ENCODE assay signal across 25 cellular contexts in the genomic region with DNA sequence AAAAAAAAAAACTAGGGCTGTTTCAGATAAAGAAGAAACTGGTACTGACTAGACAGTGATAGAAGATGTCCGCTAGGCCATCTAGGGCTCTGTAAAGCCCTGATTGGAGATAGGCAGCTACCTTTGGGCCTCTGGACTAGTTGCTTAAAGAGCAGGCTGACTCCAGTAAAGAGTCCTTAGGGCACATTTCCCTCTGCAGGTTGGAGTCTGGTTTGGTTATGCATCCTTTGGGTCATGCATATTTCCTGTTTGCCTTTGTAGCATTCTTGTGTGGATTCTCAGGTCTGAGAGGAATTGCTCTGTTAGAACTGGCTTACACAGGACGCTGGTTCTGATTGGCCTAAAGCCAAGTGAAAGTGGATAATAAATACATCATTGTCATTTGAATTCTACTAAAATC.
DNase-seq lines count a peak whose midpoint lies in the region; FAIRE-seq and TF ChIP-seq lines count a peak whose summit lies in the region.
"Had no signal": no experiment of that assay in that cellular context is flagged by ENCODE, and none has a peak within 500 bp of the region (broad histone marks: within the 10 kb centered on the region; RNA-seq: fewer than 3 reads in every experiment).

No MANE protein-coding gene starts in this region.

- H3K27me3 ChIP-seq in bronchial epithelial cell (ENCODE audit: control insufficient read depth, insufficient read depth, low read length) (no peaks in the 10 kb centered on the region), keratinocyte (ENCODE audit: control insufficient read depth, extremely low read depth, insufficient read depth, low read length) (no peaks in the 10 kb centered on the region)
- H3K27me3 ChIP-seq: BLaER1 had no signal

- DNase-seq in T47D (ENCODE audit: low read depth in 1 of 2, low spot score in 1 of 2) (peak; percentile 15 to 63), MCF 10A (ENCODE audit: unreplicated experiment) (no peak), bronchial epithelial cell (ENCODE audit: low read depth) (peak; percentile 12), keratinocyte (ENCODE audit: low read depth, low spot score) (no peak), renal cortical epithelial cell (ENCODE audit: low read depth) (peak; percentile 21), foreskin melanocyte (no peak), OCI-M2 (lab: John Stamatoyannopoulos, UW; ENCODE audit: unreplicated experiment) (no peak)
- no peak for DNase-seq in stimulated activated CD4-positive, alpha-beta T cell treated with anti-CD3 and anti-CD28 coated beads, Interleukin-2, amount 100 ng/mL, for 48 hours
- DNase-seq: CD4-positive, alpha-beta T cell; CD8-positive, alpha-beta memory T cell; DMS 273 treated with DMSO at 0.1 percent for 48 hours; DMS79; EL; GF-D8; GOT3; H7; HCEC 1CT had no signal

- POLR2A ChIA-PET in MCF 10A (lab: Yijun Ruan, JAX): no interaction called here

- H2AFZ ChIP-seq in keratinocyte (ENCODE audit: control insufficient read depth, low read length): no peak overlapping the region

- no peaks in the 10 kb centered on the region for H3K36me3 ChIP-seq in bronchial epithelial cell (ENCODE audit: control insufficient read depth, insufficient read depth, low read length)
- H3K36me3 ChIP-seq in keratinocyte (ENCODE audit: control insufficient read depth in 2 of 2, extremely low read depth in 1 of 2, insufficient read depth in 2 of 2, low read length in 2 of 2): no peaks in the 10 kb centered on the region
- H3K36me3 ChIP-seq: BLaER1 had no signal

- in situ Hi-C loops in T47D (cut with HindIII; ENCODE audit: low pct_unique_long_range_greater_than_20kb, low sequenced_read_pairs): no loop called here

- H3K4me3 Mint-ChIP-seq in MCF 10A (ENCODE audit: unreplicated experiment): no peak overlapping the region
- H3K4me3 Mint-ChIP-seq: B cell; CD14-positive monocyte; CD4-positive, alpha-beta T cell; CD8-positive, alpha-beta memory T cell had no signal

- no peak overlapping the region for H3K27ac Mint-ChIP-seq in MCF 10A (ENCODE audit: low read depth, unreplicated experiment)
- H3K27ac Mint-ChIP-seq: B cell; CD4-positive, alpha-beta T cell; CD8-positive, alpha-beta memory T cell had no signal

- CTCF ChIA-PET in MCF 10A (lab: Yijun Ruan, JAX): interaction anchor here (0.6 to 0.7 kb wide), 2 partner anchors 19 to 941 kb away, joined by 3 to 5 read pairs; no protein-coding TSS in a partner anchor

- H3K36me3 Mint-ChIP-seq in MCF 10A (ENCODE audit: insufficient read depth, unreplicated experiment): no peaks in the 10 kb centered on the region

- no peak overlapping the region for H3K27ac ChIP-seq in keratinocyte (ENCODE audit: control insufficient read depth, insufficient read depth, low read length)
- H3K27ac ChIP-seq: 22Rv1, BLaER1 had no signal

- H3K9me1 ChIP-seq in keratinocyte (ENCODE audit: control insufficient read depth, extremely low read depth, insufficient read depth, low read length): no peaks in the 10 kb centered on the region

- H3K4me3 ChIP-seq in bronchial epithelial cell (ENCODE audit: low read depth, low read length): no peak overlapping the region
- H3K4me3 ChIP-seq in keratinocyte (ENCODE audit: control insufficient read depth in 2 of 3, extremely low read depth in 1 of 3, insufficient read depth in 2 of 3, low read depth in 1 of 3, low read length in 3 of 3): no peak overlapping the region
- H3K4me3 ChIP-seq: BLaER1 had no signal

- dilution Hi-C loops in keratinocyte (cut with MboI; ENCODE audit: extremely low pct_ligation_motif_present, low sequenced_read_pairs): no loop called here

- H4K20me1 ChIP-seq in keratinocyte (ENCODE audit: control insufficient read depth, extremely low read depth, insufficient read depth, low read length): no peaks in the 10 kb centered on the region
- H4K20me1 ChIP-seq: BLaER1 had no signal

- no peaks in the 10 kb centered on the region for H3K9me3 Mint-ChIP-seq in MCF 10A (ENCODE audit: unreplicated experiment)

- H3K27me3 Mint-ChIP-seq in MCF 10A (ENCODE audit: insufficient read depth, unreplicated experiment): no peaks in the 10 kb centered on the region
- H3K27me3 Mint-ChIP-seq: B cell; CD4-positive, alpha-beta T cell; CD8-positive, alpha-beta memory T cell had no signal

- TF ChIP-seq CTCF in MCF 10A (IDR thresholded peaks at IDR 0.05; ENCODE audit: unreplicated experiment) (no peak), bronchial epithelial cell (IDR thresholded peaks at IDR 0.05; ENCODE audit: insufficient read depth, low read length, severe bottlenecking) (no peak), keratinocyte (optimal IDR thresholded peaks at IDR 0.05 in 1 of 3, IDR thresholded peaks at IDR 0.05 in 1 of 3, conservative IDR thresholded peaks at IDR 0.05 in 1 of 3; ENCODE audit: extremely low read depth in 1 of 3, insufficient read depth in 2 of 3, low read length in 3 of 3) (no peak)

- no peak for FAIRE-seq in bronchial epithelial cell (lab: Jason Lieb, UNC)
- peak; percentile 13 for FAIRE-seq in keratinocyte (lab: Jason Lieb, UNC)
- FAIRE-seq: A204.1, D721Med, GM12891, GM18507 had no signal

- no peaks in the 10 kb centered on the region for H3K79me2 ChIP-seq in keratinocyte (ENCODE audit: control insufficient read depth, insufficient read depth, low read length)

- H3K9ac ChIP-seq in keratinocyte (ENCODE audit: control insufficient read depth, extremely low read depth, insufficient read depth, low read length): no peak overlapping the region
- H3K9ac ChIP-seq: BLaER1 had no signal

- no peaks in the 10 kb centered on the region for H3K9me3 ChIP-seq in keratinocyte (ENCODE audit: control insufficient read depth, low read depth, low read length)
- H3K9me3 ChIP-seq: BLaER1 had no signal

- BruUV-seq in MCF 10A (replicated peaks; lab: Mats Ljungman, UMichigan): no TSS peak

- intact Hi-C loops in MCF 10A (cut with micrococcal nuclease): no loop called here

- H3K4me2 ChIP-seq in keratinocyte (ENCODE audit: control insufficient read depth, extremely low read depth, insufficient read depth, low read depth, low read length): no peak overlapping the region
- H3K4me2 ChIP-seq: BLaER1 had no signal

- H3K4me1 Mint-ChIP-seq in MCF 10A (ENCODE audit: insufficient read depth, unreplicated experiment): peaks cover 20% of the 10 kb centered on the region
- H3K4me1 Mint-ChIP-seq: B cell; CD8-positive, alpha-beta memory T cell had no signal

- H3K4me1 ChIP-seq in keratinocyte (ENCODE audit: control insufficient read depth, extremely low read depth, insufficient read depth, low read length): peaks cover 13% of the 10 kb centered on the region
- H3K4me1 ChIP-seq: BLaER1 had no signal

Comparison
In these comparisons a context has a peak if more than half of its experiments do, and no peak if none do; other contexts are left out.
1. DNase-seq: peak in T47D (2 of 2), bronchial epithelial cell (single experiment) and renal cortical epithelial cell (single experiment); none in MCF 10A (single experiment), keratinocyte (single experiment), foreskin melanocyte (single experiment), stimulated activated CD4-positive, alpha-beta T cell treated with anti-CD3 and anti-CD28 coated beads, Interleukin-2, amount 100 ng/mL, for 48 hours (0 of 2) and OCI-M2 (single experiment).